ENCODE assay signal across 8 cellular contexts in the genomic region with DNA sequence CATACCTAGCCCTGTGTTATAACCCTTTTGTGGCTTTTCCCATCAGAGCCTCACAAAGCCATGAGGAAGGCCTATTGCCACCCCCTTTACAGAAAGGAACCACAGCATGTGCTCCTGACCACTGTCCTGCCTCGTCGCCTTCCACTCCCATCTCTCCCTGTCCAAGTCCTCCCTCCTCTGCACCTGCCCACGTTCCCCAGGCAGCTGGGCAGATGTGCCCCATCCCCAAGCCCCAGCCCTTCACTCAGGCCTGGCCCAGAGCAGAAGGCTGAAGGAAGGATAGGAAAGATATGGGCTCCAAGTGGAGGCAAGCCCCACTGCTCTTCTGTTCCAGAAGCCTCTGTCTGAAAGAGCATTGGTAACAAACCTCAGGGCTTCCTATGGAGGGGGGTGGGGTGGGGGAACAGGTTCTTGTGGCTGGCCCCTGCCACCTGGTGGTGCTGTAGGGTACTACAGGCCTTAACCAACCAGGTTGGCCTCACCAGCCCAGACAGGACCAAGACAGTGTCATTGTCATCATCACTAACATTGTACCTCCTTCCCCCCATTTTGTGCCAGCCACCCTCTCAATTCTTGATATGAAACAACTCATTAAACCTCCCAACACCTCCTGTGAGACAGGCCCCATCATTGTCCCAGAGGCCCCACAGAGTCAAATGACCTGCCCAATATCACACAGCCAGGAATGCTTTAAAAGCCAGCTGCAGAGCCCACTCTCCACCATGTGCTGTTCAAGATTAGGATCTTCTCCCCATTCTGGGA. TPM values are rescaled to one million over a fixed set of nuclear protein-coding genes. Genes with fewer than 3 reads are reported as not detected.
DNase-seq lines count a peak whose midpoint lies in the region; ATAC-seq and TF ChIP-seq lines count a peak whose summit lies in the region.

No MANE protein-coding gene starts in this region.

- peaks cover 3% of the 10 kb centered on the region for H3K36me3 Mint-ChIP-seq in central memory CD8-positive, alpha-beta T cell (ENCODE audit: insufficient read depth)

- peaks cover 2% of the 10 kb centered on the region; the same call in 1 of the 2 replicates for H3K4me1 ChIP-seq in BE2C

- peak; percentile 58 for ATAC-seq in GM21381 (IDR thresholded peaks at IDR 0.05; ENCODE audit: unreplicated experiment)
- ATAC-seq in central memory CD8-positive, alpha-beta T cell (replicated peaks; ENCODE audit: extremely low read depth, poor library complexity, severe bottlenecking) = peak; percentile 96
- no peak for ATAC-seq in HG03442 (IDR thresholded peaks at IDR 0.05; ENCODE audit: unreplicated experiment)

- no peaks in the 10 kb centered on the region for H3K9me3 Mint-ChIP-seq in central memory CD8-positive, alpha-beta T cell

- no peak overlapping the region for H3K4me3 ChIP-seq in BE2C (ENCODE audit: low read depth, low read length)

- peak; percentile 76 for TF ChIP-seq CTCF in BE2C (IDR thresholded peaks at IDR 0.05; ENCODE audit: low read depth, low read length)

- no peaks in the 10 kb centered on the region for H3K9me3 ChIP-seq in BE2C

- H3K36me3 ChIP-seq in BE2C = no peaks in the 10 kb centered on the region

- H3K27me3 Mint-ChIP-seq in central memory CD8-positive, alpha-beta T cell = no peaks in the 10 kb centered on the region

- peaks cover 9% of the 10 kb centered on the region for H3K4me1 Mint-ChIP-seq in central memory CD8-positive, alpha-beta T cell

- DNase-seq in BE2C = peak; percentile 88
- DNase-seq in NCI-H2171 treated with DMSO at 0.1 percent for 48 hours (lab: John Stamatoyannopoulos, UW) = peak; percentile 26
- DNase-seq in activated CD4-positive, alpha-beta T cell treated with anti-CD3 and anti-CD28 coated beads for 24 hours (ENCODE audit: low read depth in 2 of 2) = peak; percentile 74 to 86
- DNase-seq in central memory CD8-positive, alpha-beta T cell (ENCODE audit: low spot score in 2 of 2) = peak; percentile 73 to 77
- peak; percentile 64 for DNase-seq in kidney glomerular epithelial cell (lab: John Stamatoyannopoulos, UW)
- DNase-seq in stimulated activated CD4-positive, alpha-beta T cell treated with anti-CD3 and anti-CD28 coated beads, Interleukin-2, amount 100 ng/mL, for 24 hours = peak; percentile 87 to 91

- H3K27ac Mint-ChIP-seq in central memory CD8-positive, alpha-beta T cell (ENCODE audit: low read depth) = peak overlapping the region; percentile 9

- no peak overlapping the region for H3K4me3 Mint-ChIP-seq in central memory CD8-positive, alpha-beta T cell

- H3K27me3 ChIP-seq in BE2C = no peaks in the 10 kb centered on the region

RNA-seq across cellular contexts. Expression of a gene that starts 10.0 kb away (rescaled TPM):
- 2.3 TPM for polyA plus RNA-seq in BE2C (2012; ENCODE audit: insufficient read depth, insufficient read length, low read depth)

RNA-seq across cellular contexts. Expression of a gene that starts 53.7 kb away (rescaled TPM):
- 33.2 TPM for polyA plus RNA-seq in BE2C (2012; ENCODE audit: insufficient read depth, insufficient read length, low read depth)

Comparison
In these comparisons a context has a peak if more than half of its experiments do, and no peak if none do; other contexts are left out.
1. DNase-seq: peak in every context shown above with its lines; median percentile 89 in stimulated activated CD4-positive, alpha-beta T cell treated with anti-CD3 and anti-CD28 coated beads, Interleukin-2, amount 100 ng/mL, for 24 hours; 88 in BE2C; 80 in activated CD4-positive, alpha-beta T cell treated with anti-CD3 and anti-CD28 coated beads for 24 hours; 75 in central memory CD8-positive, alpha-beta T cell; 64 in kidney glomerular epithelial cell; 26 in NCI-H2171 treated with DMSO at 0.1 percent for 48 hours.